In the genomic region with DNA sequence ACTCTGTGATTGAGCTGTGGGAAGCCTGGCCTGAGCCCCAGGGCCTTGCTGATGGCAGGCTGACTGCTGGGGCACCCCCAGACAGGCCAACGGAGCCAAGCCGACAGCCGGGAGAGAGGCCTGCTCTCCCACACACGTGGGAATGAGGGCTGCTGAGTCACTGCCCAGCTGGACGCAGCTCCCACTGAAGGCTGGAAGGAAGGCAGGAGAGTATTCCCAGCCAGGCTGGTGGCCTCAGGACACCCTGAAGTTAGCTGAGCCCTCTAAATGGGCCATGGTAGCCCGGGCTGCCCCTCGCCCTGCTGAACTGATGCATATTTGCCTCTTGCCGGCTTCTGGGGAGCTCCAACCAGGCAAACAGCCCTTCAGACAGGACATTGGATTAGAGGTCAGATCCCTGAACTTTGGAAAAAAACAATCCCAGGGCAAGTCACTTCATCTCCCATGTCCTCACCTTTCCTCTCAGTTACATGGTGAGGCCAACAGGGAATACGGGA, we compare ENCODE assay signal across 8 cellular contexts.
DNase-seq lines count a peak whose midpoint lies in the region; ATAC-seq, FAIRE-seq and TF ChIP-seq lines count a peak whose summit lies in the region.

No MANE protein-coding gene starts in this region.

- H4K20me1 ChIP-seq in keratinocyte (ENCODE audit: control insufficient read depth, extremely low read depth, insufficient read depth, low read length): no peaks in the 10 kb centered on the region

- no peaks in the 10 kb centered on the region for H3K79me2 ChIP-seq in keratinocyte (ENCODE audit: control insufficient read depth, insufficient read depth, low read length)

- peaks cover 11% of the 10 kb centered on the region for H3K27me3 ChIP-seq in keratinocyte (ENCODE audit: control insufficient read depth, extremely low read depth, insufficient read depth, low read length)
- no peaks in the 10 kb centered on the region for H3K27me3 ChIP-seq in H7 (ENCODE audit: control insufficient read depth, insufficient read depth, low read length)

- no peak for ATAC-seq in HG02885 (IDR thresholded peaks at IDR 0.05; ENCODE audit: poor library complexity, unreplicated experiment)

- in situ Hi-C loops in astrocyte of the spinal cord (cut with HindIII; ENCODE audit: low sequenced_read_pairs): no loop called here

- DNase-seq in H54 (ENCODE audit: insufficient read length, low spot score) (peak; percentile 88), astrocyte of the spinal cord (ENCODE audit: low read depth, low spot score) (peak; percentile 92), keratinocyte (ENCODE audit: low read depth, low spot score) (no peak), smooth muscle cell of the brain vasculature (ENCODE audit: low read depth, low spot score) (peak; percentile 78), H7 (no peak), NCI-H524 treated with DMSO at 0.1 percent for 48 hours (lab: John Stamatoyannopoulos, UW) (no peak), DMS153 treated with DMSO at 0.1 percent for 48 hours (lab: John Stamatoyannopoulos, UW; ENCODE audit: unreplicated experiment) (no peak)

- peak; percentile 50; the same call in 1 of the 2 replicates for TF ChIP-seq POLR2A in H54 (IDR thresholded peaks at IDR 0.05; ENCODE audit: low read depth, low read length)

- no peaks in the 10 kb centered on the region for H3K9me1 ChIP-seq in keratinocyte (ENCODE audit: control insufficient read depth, extremely low read depth, insufficient read depth, low read length)

- H2AFZ ChIP-seq in keratinocyte (ENCODE audit: control insufficient read depth, low read length): peak overlapping the region; percentile 59

- peaks cover 56% of the 10 kb centered on the region for H3K4me1 ChIP-seq in keratinocyte (ENCODE audit: control insufficient read depth, extremely low read depth, insufficient read depth, low read length)

- FAIRE-seq in H54 (lab: Jason Lieb, UNC): no peak
- peak; percentile 53 for FAIRE-seq in keratinocyte (lab: Jason Lieb, UNC)

- H3K4me3 ChIP-seq in astrocyte of the spinal cord (ENCODE audit: low read depth, low read length) (no peak overlapping the region), keratinocyte (ENCODE audit: control insufficient read depth in 2 of 3, extremely low read depth in 1 of 3, insufficient read depth in 2 of 3, low read depth in 1 of 3, low read length in 3 of 3) (peak overlapping the region in 1 of 3 experiments; percentile 2), H7 (ENCODE audit: insufficient read depth, low read depth, low read length) (no peak overlapping the region)

- H3K4me2 ChIP-seq in keratinocyte (ENCODE audit: control insufficient read depth, extremely low read depth, insufficient read depth, low read depth, low read length): peak overlapping the region; percentile 58

- TF ChIP-seq CTCF in astrocyte of the spinal cord (IDR thresholded peaks at IDR 0.05; ENCODE audit: low read depth, low read length) (no peak), keratinocyte (optimal IDR thresholded peaks at IDR 0.05 in 1 of 3, IDR thresholded peaks at IDR 0.05 in 1 of 3, conservative IDR thresholded peaks at IDR 0.05 in 1 of 3; ENCODE audit: extremely low read depth in 1 of 3, insufficient read depth in 2 of 3, low read length in 3 of 3) (no peak)

- peak overlapping the region; percentile 96 for H3K27ac ChIP-seq in keratinocyte (ENCODE audit: control insufficient read depth, insufficient read depth, low read length)

- dilution Hi-C loops in keratinocyte (cut with MboI; ENCODE audit: extremely low pct_ligation_motif_present, low sequenced_read_pairs): no loop called here

- H3K36me3 ChIP-seq in keratinocyte (ENCODE audit: control insufficient read depth in 2 of 2, extremely low read depth in 1 of 2, insufficient read depth in 2 of 2, low read length in 2 of 2) (no peaks in the 10 kb centered on the region), H7 (replicated peaks; ENCODE audit: control insufficient read depth, insufficient read depth, low read length) (no peaks in the 10 kb centered on the region)

- H3K9ac ChIP-seq in keratinocyte (ENCODE audit: control insufficient read depth, extremely low read depth, insufficient read depth, low read length): peak overlapping the region; percentile 61

- no peaks in the 10 kb centered on the region for H3K9me3 ChIP-seq in keratinocyte (ENCODE audit: control insufficient read depth, low read depth, low read length)

Comparison
In these comparisons a context has a peak if more than half of its experiments do, and no peak if none do; other contexts are left out.
1. DNase-seq: peak in H54 (single experiment), astrocyte of the spinal cord (single experiment) and smooth muscle cell of the brain vasculature (single experiment); none in keratinocyte (single experiment), H7 (single experiment), NCI-H524 treated with DMSO at 0.1 percent for 48 hours (single experiment) and DMS153 treated with DMSO at 0.1 percent for 48 hours (single experiment).